In the genomic region with DNA sequence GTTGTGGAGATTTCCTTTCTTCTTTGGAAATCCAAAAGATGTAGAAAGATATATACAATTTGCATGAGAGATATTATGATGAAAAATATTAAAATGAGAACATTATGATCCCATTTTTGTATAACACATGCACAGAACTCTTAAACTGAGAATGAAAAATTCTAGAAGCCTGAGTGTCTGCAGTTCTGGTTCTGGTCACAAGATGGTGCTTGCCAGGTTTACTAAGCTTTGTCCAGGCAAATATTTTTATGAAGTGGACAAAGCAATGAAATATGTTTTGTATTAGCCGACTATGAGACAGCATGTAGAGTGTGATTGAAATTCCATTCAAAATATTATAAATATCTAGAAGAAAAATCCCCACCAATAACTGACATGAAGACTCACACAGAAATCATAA, we compare ENCODE assay signal across 11 cellular contexts. TPM values are rescaled to one million over a fixed set of nuclear protein-coding genes. Genes with fewer than 3 reads are reported as not detected.
DNase-seq lines count a peak whose midpoint lies in the region; ATAC-seq and TF ChIP-seq lines count a peak whose summit lies in the region.
"Had no signal": no experiment of that assay in that cellular context is flagged by ENCODE, and none has a peak within 500 bp of the region (broad histone marks: within the 10 kb centered on the region; RNA-seq: fewer than 3 reads in every experiment).

No MANE protein-coding gene starts in this region.

- H3K9ac ChIP-seq in adipocyte (ENCODE audit: low read length), result no peak overlapping the region

- TF ChIP-seq CTCF in heart left ventricle (IDR thresholded peaks at IDR 0.05), result peak; percentile 15 to 56 (median 42)
- peak; percentile 66 for TF ChIP-seq CTCF in kidney epithelial cell (IDR thresholded peaks at IDR 0.05; ENCODE audit: insufficient read depth, low read length, poor library complexity, severe bottlenecking)
- TF ChIP-seq CTCF in upper lobe of right lung (IDR thresholded peaks at IDR 0.05), result peak; percentile 34

- no peak for TF ChIP-seq POLR2A in heart left ventricle (IDR thresholded peaks at IDR 0.05)

- H3K27ac ChIP-seq in heart left ventricle (no peak overlapping the region), upper lobe of right lung (no peak overlapping the region)
- H3K27ac ChIP-seq: SK-N-MC had no signal

- H3K36me3 ChIP-seq in heart left ventricle, result no peaks in the 10 kb centered on the region
- no peaks in the 10 kb centered on the region for H3K36me3 ChIP-seq in adipocyte (ENCODE audit: control insufficient read depth, insufficient read depth, low read length, severe bottlenecking)
- H3K36me3 ChIP-seq in kidney epithelial cell (ENCODE audit: control insufficient read depth, insufficient read depth, low read length), result no peaks in the 10 kb centered on the region
- H3K36me3 ChIP-seq in upper lobe of right lung, result no peaks in the 10 kb centered on the region

- H3K4me3 ChIP-seq in heart left ventricle (no peak overlapping the region), adipocyte (ENCODE audit: low read length) (no peak overlapping the region), kidney epithelial cell (ENCODE audit: low read depth, low read length) (no peak overlapping the region), upper lobe of right lung (no peak overlapping the region)

- H3K9me3 ChIP-seq in heart left ventricle (no peaks in the 10 kb centered on the region), adipocyte (ENCODE audit: control insufficient read depth, low read length) (no peaks in the 10 kb centered on the region), upper lobe of right lung (no peaks in the 10 kb centered on the region)

- H3K4me1 ChIP-seq in heart left ventricle (no peaks in the 10 kb centered on the region), adipocyte (ENCODE audit: control insufficient read depth, insufficient read depth, low read length) (no peaks in the 10 kb centered on the region), upper lobe of right lung (no peaks in the 10 kb centered on the region)

- H3K27me3 ChIP-seq in heart left ventricle (peaks cover 0 to 9% (median 0%) of the 10 kb centered on the region in 9 donors), adipocyte (replicated peaks; ENCODE audit: control insufficient read depth, insufficient read depth, low read length) (peaks cover 34% of the 10 kb centered on the region), kidney epithelial cell (ENCODE audit: control insufficient read depth, insufficient read depth, low read length) (no peaks in the 10 kb centered on the region), upper lobe of right lung (no peaks in the 10 kb centered on the region)

- intact Hi-C loops in heart left ventricle (cut with DNase I) (loop anchor here in 3 of 10 donors (10.0 kb wide), 1 partner anchor 224 kb away; no protein-coding TSS in a partner anchor), Right ventricle myocardium superior (cut with DNase I) (no loop called here), upper lobe of right lung (cut with DNase I) (no loop called here)

- no peak for DNase-seq in heart left ventricle
- no peak for DNase-seq in Right ventricle myocardium superior
- DNase-seq in adipocyte (ENCODE audit: low read depth), result peak; percentile 29
- no peak for DNase-seq in kidney epithelial cell (ENCODE audit: low read depth)
- DNase-seq in upper lobe of right lung, result no peak
- DNase-seq in mesenteric fat pad (ENCODE audit: low spot score), result no peak
- DNase-seq in HuH-7.5 (ENCODE audit: low spot score), result no peak
- DNase-seq: activated naive CD4-positive, alpha-beta T cell treated with anti-CD3 and anti-CD28 coated beads for 36 hours; stimulated activated CD4-positive, alpha-beta T cell treated with anti-CD3 and anti-CD28 coated beads, Interleukin-4, amount 100 ng/mL, for 1 hour had no signal

- ATAC-seq in heart left ventricle (peak in 2 of 4 donors; percentile 36 to 41), Right ventricle myocardium superior (ENCODE audit: poor library complexity) (no peak), upper lobe of right lung (no peak), GM18498 (IDR thresholded peaks at IDR 0.05; ENCODE audit: unreplicated experiment) (no peak)

- WGBS in heart left ventricle, 4 donors, result 9 to 15% (median 15%) methylated on average over 1 of the region's 1 CpG

RNA-seq across cellular contexts. Expression of a gene that starts 2.2 kb away (rescaled TPM):
- total RNA-seq in heart left ventricle (10 to 100 TPM in 5 of 9 donors, 1 to 10 TPM in 4; 5.4 to 14.7 (median 10.3) TPM), Right ventricle myocardium superior (9.2 TPM), kidney epithelial cell (1.2 and 1.4 TPM in 2 replicates), upper lobe of right lung (1.1 TPM), mesenteric fat pad (0.48 TPM)
- polyA plus RNA-seq in heart left ventricle, result 1 to 10 TPM; 1.9 to 2.0 TPM
- total RNA-seq: activated naive CD4-positive, alpha-beta T cell treated with anti-CD3 and anti-CD28 coated beads for 36 hours had no signal
